In the genomic region with DNA sequence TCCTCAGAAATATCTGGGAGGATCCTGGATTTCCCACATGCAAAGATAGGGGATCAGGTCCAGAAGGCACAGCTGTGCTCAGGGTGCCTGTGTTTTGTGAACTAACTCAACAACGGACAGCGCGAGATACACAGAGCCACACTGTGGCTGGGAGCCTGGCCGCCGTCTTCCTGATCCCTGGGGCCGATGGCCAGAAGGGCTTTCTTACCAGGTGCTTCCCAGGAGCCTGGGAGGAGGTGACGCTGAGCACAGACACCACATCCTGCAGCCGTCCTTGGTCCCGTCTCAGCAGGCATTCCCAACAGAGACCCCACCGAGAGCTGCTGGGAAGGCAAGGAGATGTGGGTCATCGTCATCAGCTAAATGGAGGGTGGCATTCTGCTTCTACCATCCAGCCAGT, we compare ENCODE assay signal across 2 cellular contexts.
TF ChIP-seq lines count a peak whose summit lies in the region.

No MANE protein-coding gene starts in this region.

TF ChIP-seq in HCT116, 20 proteins besides CTCF, POLR2A, EP300 and RAD21 (continued from another document):
- TF ChIP-seq, protein P1, sequence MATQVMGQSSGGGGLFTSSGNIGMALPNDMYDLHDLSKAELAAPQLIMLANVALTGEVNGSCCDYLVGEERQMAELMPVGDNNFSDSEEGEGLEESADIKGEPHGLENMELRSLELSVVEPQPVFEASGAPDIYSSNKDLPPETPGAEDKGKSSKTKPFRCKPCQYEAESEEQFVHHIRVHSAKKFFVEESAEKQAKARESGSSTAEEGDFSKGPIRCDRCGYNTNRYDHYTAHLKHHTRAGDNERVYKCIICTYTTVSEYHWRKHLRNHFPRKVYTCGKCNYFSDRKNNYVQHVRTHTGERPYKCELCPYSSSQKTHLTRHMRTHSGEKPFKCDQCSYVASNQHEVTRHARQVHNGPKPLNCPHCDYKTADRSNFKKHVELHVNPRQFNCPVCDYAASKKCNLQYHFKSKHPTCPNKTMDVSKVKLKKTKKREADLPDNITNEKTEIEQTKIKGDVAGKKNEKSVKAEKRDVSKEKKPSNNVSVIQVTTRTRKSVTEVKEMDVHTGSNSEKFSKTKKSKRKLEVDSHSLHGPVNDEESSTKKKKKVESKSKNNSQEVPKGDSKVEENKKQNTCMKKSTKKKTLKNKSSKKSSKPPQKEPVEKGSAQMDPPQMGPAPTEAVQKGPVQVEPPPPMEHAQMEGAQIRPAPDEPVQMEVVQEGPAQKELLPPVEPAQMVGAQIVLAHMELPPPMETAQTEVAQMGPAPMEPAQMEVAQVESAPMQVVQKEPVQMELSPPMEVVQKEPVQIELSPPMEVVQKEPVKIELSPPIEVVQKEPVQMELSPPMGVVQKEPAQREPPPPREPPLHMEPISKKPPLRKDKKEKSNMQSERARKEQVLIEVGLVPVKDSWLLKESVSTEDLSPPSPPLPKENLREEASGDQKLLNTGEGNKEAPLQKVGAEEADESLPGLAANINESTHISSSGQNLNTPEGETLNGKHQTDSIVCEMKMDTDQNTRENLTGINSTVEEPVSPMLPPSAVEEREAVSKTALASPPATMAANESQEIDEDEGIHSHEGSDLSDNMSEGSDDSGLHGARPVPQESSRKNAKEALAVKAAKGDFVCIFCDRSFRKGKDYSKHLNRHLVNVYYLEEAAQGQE (IDR thresholded peaks at IDR 0.05; ENCODE audit: low read depth): no peak
- no peak for TF ChIP-seq JUND (IDR thresholded peaks at IDR 0.05)
- TF ChIP-seq SIN3A (IDR thresholded peaks at IDR 0.05; ENCODE audit: low read depth): no peak
- no peak for TF ChIP-seq CBX3 (IDR thresholded peaks at IDR 0.05; ENCODE audit: low read depth)
- no peak for TF ChIP-seq SRF (IDR thresholded peaks at IDR 0.05; ENCODE audit: low read depth)
- no peak for TF ChIP-seq TCF7L2 (IDR thresholded peaks at IDR 0.05; ENCODE audit: borderline replicate concordance, extremely low read depth, insufficient read depth, insufficient read length)
- no peak for TF ChIP-seq SP1 (IDR thresholded peaks at IDR 0.05; ENCODE audit: low read depth)
- no peak for TF ChIP-seq ELF1 (IDR thresholded peaks at IDR 0.05; ENCODE audit: borderline replicate concordance, low read depth)
- TF ChIP-seq EZH2phosphoT487 (IDR thresholded peaks at IDR 0.05; ENCODE audit: borderline replicate concordance): no peak
- no peak for TF ChIP-seq ZFX (IDR thresholded peaks at IDR 0.05)
- TF ChIP-seq FOSL1 (IDR thresholded peaks at IDR 0.05; ENCODE audit: low read depth): no peak
- TF ChIP-seq, protein P2, sequence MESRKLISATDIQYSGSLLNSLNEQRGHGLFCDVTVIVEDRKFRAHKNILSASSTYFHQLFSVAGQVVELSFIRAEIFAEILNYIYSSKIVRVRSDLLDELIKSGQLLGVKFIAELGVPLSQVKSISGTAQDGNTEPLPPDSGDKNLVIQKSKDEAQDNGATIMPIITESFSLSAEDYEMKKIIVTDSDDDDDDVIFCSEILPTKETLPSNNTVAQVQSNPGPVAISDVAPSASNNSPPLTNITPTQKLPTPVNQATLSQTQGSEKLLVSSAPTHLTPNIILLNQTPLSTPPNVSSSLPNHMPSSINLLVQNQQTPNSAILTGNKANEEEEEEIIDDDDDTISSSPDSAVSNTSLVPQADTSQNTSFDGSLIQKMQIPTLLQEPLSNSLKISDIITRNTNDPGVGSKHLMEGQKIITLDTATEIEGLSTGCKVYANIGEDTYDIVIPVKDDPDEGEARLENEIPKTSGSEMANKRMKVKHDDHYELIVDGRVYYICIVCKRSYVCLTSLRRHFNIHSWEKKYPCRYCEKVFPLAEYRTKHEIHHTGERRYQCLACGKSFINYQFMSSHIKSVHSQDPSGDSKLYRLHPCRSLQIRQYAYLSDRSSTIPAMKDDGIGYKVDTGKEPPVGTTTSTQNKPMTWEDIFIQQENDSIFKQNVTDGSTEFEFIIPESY (IDR thresholded peaks at IDR 0.05; ENCODE audit: extremely low read depth, insufficient replicate concordance, low read length): no peak
- TF ChIP-seq, protein P3, sequence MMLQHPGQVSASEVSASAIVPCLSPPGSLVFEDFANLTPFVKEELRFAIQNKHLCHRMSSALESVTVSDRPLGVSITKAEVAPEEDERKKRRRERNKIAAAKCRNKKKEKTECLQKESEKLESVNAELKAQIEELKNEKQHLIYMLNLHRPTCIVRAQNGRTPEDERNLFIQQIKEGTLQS (IDR thresholded peaks at IDR 0.05): no peak
- no peak for TF ChIP-seq POLR2AphosphoS5 (IDR thresholded peaks at IDR 0.05; ENCODE audit: low read depth, low read length)

TF ChIP-seq in GM23338, 12 proteins besides CTCF, POLR2A, EP300 and RAD21:
- TF ChIP-seq, protein P4, sequence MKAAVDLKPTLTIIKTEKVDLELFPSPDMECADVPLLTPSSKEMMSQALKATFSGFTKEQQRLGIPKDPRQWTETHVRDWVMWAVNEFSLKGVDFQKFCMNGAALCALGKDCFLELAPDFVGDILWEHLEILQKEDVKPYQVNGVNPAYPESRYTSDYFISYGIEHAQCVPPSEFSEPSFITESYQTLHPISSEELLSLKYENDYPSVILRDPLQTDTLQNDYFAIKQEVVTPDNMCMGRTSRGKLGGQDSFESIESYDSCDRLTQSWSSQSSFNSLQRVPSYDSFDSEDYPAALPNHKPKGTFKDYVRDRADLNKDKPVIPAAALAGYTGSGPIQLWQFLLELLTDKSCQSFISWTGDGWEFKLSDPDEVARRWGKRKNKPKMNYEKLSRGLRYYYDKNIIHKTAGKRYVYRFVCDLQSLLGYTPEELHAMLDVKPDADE (IDR thresholded peaks at IDR 0.05): no peak
- TF ChIP-seq JUNB (IDR thresholded peaks at IDR 0.05; ENCODE audit: unreplicated experiment) (no peak), ZNF331 (CRISPR knock-in tag; IDR thresholded peaks at IDR 0.05; ENCODE audit: low read depth) (no peak), EZH2phosphoT487 (IDR thresholded peaks at IDR 0.05; ENCODE audit: unreplicated experiment) (no peak)
